11 cellular contexts compared by ENCODE assay signal in the genomic region with DNA sequence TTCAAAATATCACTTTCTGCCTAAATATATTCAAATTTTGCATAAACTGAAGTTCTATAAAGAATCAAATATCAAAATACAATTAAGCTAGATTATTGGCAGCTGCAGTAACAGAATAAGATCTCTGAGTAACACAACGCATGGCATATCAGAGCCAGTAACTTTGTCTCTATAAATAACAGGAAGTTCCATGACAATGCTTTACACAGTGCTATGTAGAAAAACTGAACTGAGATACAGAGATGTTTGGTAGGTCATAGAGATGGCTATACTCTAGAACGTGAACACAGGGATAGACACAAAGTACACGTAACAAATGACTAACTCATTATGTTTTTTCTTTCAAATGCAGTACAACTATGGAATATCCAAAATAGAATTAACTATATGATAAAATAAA. TPM values are rescaled to one million over a fixed set of nuclear protein-coding genes. Genes with fewer than 3 reads are reported as not detected.
DNase-seq lines count a peak whose midpoint lies in the region; ATAC-seq and TF ChIP-seq lines count a peak whose summit lies in the region.
"Had no signal": no experiment of that assay in that cellular context is flagged by ENCODE, and none has a peak within 500 bp of the region (broad histone marks: within the 10 kb centered on the region; RNA-seq: fewer than 3 reads in every experiment).

No MANE protein-coding gene starts in this region.

- H3K36me3 ChIP-seq in OCI-LY3 (replicated peaks; ENCODE audit: low read depth, low read length) (peaks cover 64% of the 10 kb centered on the region), left lung (peaks cover 0 to 48% of the 10 kb centered on the region in 2 donors)

- peaks cover 100% of the 10 kb centered on the region for H3K79me2 ChIP-seq in OCI-LY3 (ENCODE audit: low read length)

- in situ Hi-C loops in GM13976 (cut with MboI; ENCODE audit: low sequenced_read_pairs, unreplicated experiment), result no loop called here

- H3K27ac ChIP-seq in OCI-LY3 (ENCODE audit: low read length) (peak overlapping the region; percentile 10; the same call in 1 of the 2 replicates), left lung (no peak overlapping the region)
- H3K27ac ChIP-seq: gastroesophageal sphincter, thoracic aorta had no signal

- intact Hi-C loops in left lung (cut with DNase I), result no loop called here

- H3K4me2 ChIP-seq in OCI-LY3 (ENCODE audit: low read length), result 0 out of 2 replicates have a peak overlapping the region, but pooled peaks have one; percentile 19

- H4K20me1 ChIP-seq in OCI-LY3 (ENCODE audit: insufficient read depth, low read length), result peaks cover 87% of the 10 kb centered on the region

- H3K27me3 ChIP-seq in OCI-LY3 (ENCODE audit: low read depth, low read length) (no peaks in the 10 kb centered on the region), left lung (no peaks in the 10 kb centered on the region)
- H3K27me3 ChIP-seq: gastroesophageal sphincter had no signal

- peaks cover 36% of the 10 kb centered on the region for H3K4me1 ChIP-seq in OCI-LY3 (ENCODE audit: low read length)
- H3K4me1 ChIP-seq in left lung, result peaks cover 22 to 70% of the 10 kb centered on the region in 2 donors

- no peak overlapping the region for H3K9ac ChIP-seq in OCI-LY3 (ENCODE audit: low read length)

- TF ChIP-seq CTCF in OCI-LY3 (IDR thresholded peaks at IDR 0.05; ENCODE audit: low read depth, low read length) (no peak), left lung (IDR thresholded peaks at IDR 0.05) (no peak), GM13976 (IDR thresholded peaks at IDR 0.05; ENCODE audit: borderline replicate concordance, control extremely low read depth, extremely low read depth, insufficient read depth, missing control alignments) (no peak)

- no peaks in the 10 kb centered on the region for H3K9me3 ChIP-seq in OCI-LY3 (ENCODE audit: insufficient read depth, low read length)
- H3K9me3 ChIP-seq in left lung, result no peaks in the 10 kb centered on the region
- H3K9me3 ChIP-seq: gastroesophageal sphincter, thoracic aorta had no signal

- ATAC-seq in GM18502 (IDR thresholded peaks at IDR 0.05; ENCODE audit: poor library complexity, unreplicated experiment) (peak; percentile 49), GM21737 (IDR thresholded peaks at IDR 0.05; ENCODE audit: unreplicated experiment) (peak; percentile 50), left lung (peak; percentile 60), GM19328 (IDR thresholded peaks at IDR 0.05; ENCODE audit: unreplicated experiment) (no peak), GM21723 (IDR thresholded peaks at IDR 0.05; ENCODE audit: unreplicated experiment) (no peak)
- ATAC-seq: gastroesophageal sphincter had no signal

- H3K4me3 ChIP-seq in OCI-LY3 (ENCODE audit: low read length) (no peak overlapping the region), left lung (no peak overlapping the region)
- H3K4me3 ChIP-seq: gastroesophageal sphincter, thoracic aorta had no signal

- no peak for DNase-seq in left lung
- DNase-seq in GM13976 (ENCODE audit: low spot score), result no peak
- DNase-seq in germinal center (ENCODE audit: low spot score), result no peak
- DNase-seq: NCI-H524 treated with DMSO at 0.1 percent for 48 hours had no signal

- H2AFZ ChIP-seq in OCI-LY3 (ENCODE audit: low read depth, low read length), result no peak overlapping the region

RNA-seq across cellular contexts. Expression of gene UBE2D3, which starts 18.2 kb away (rescaled TPM):
- total RNA-seq in left lung, result 100 to 1,000 TPM; 241 to 313 TPM

RNA-seq across cellular contexts. Expression of gene MANBA, which starts 48.4 kb away (rescaled TPM):
- 10 to 100 TPM; 47.6 to 57.0 TPM for total RNA-seq in left lung

RNA-seq across cellular contexts. Expression of gene CISD2, which starts 59.6 kb away (rescaled TPM):
- 10 to 100 TPM; 30.6 to 38.6 TPM for total RNA-seq in left lung

Comparison
In these comparisons a context has a peak if more than half of its experiments do, and no peak if none do; other contexts are left out.
1. ATAC-seq: peak in GM18502 (single experiment), GM21737 (single experiment) and left lung (single experiment); none in GM19328 (single experiment) and GM21723 (single experiment).